In genomic region chr16:24537474-24538337, GRCh38 we compare ENCODE assay signal across 1 cellular context.
TF ChIP-seq lines count a peak whose summit lies in the region.

No MANE protein-coding gene starts in this region.

TF ChIP-seq in K562, 482 proteins besides CTCF, POLR2A, EP300 and RAD21 (continued from another document and continues in another):
- TF ChIP-seq ZBTB5 (IDR thresholded peaks at IDR 0.05) (no peak), PHB (CRISPR knock-in tag; IDR thresholded peaks at IDR 0.05) (no peak), PRMT5 (CRISPR knock-in tag; IDR thresholded peaks at IDR 0.05) (no peak), SRF (CRISPR knock-in tag; IDR thresholded peaks at IDR 0.05) (peak in 1 of 2 experiments; percentile 56; a peak in 1 of 4 replicates), CBX2 (IDR thresholded peaks at IDR 0.05; ENCODE audit: insufficient read depth, low read length, poor library complexity, severe bottlenecking) (no peak), ZNF12 (CRISPR knock-in tag; IDR thresholded peaks at IDR 0.05) (no peak), ZNF766 (CRISPR knock-in tag; conservative IDR thresholded peaks at IDR 0.05) (no peak), ZKSCAN1 (IDR thresholded peaks at IDR 0.05; ENCODE audit: low read depth, low read length) (no peak), HDAC8 (tag; IDR thresholded peaks at IDR 0.05) (no peak), TBP (optimal IDR thresholded peaks at IDR 0.05; ENCODE audit: low read depth, low read length) (peak; percentile 95), PKNOX1 (IDR thresholded peaks at IDR 0.05) (peak; percentile 54), ZC3H4 (CRISPR knock-in tag; IDR thresholded peaks at IDR 0.05; ENCODE audit: borderline replicate concordance) (no peak), PTBP1 (IDR thresholded peaks at IDR 0.05; ENCODE audit: low read depth, low read length) (no peak), ZNF143 (CRISPR knock-in tag; IDR thresholded peaks at IDR 0.05) (peak; percentile 41; the same call in 1 of the 2 replicates), SRSF3 (IDR thresholded peaks at IDR 0.05; ENCODE audit: insufficient read depth, low read length) (no peak), ZBTB9 (CRISPR knock-in tag; IDR thresholded peaks at IDR 0.05) (no peak), HMGXB4 (CRISPR knock-in tag; IDR thresholded peaks at IDR 0.05) (no peak), JUN (IDR thresholded peaks at IDR 0.05; ENCODE audit: borderline replicate concordance, low read depth, low read length) (no peak), JUN (CRISPR knock-in tag; IDR thresholded peaks at IDR 0.05; ENCODE audit: borderline replicate concordance) (no peak), C11orf30 (IDR thresholded peaks at IDR 0.05; ENCODE audit: low read depth) (no peak), RBM25 (IDR thresholded peaks at IDR 0.05; ENCODE audit: low read depth, low read length, severe bottlenecking) (peak; percentile 41), MAZ (CRISPR knock-in tag; conservative IDR thresholded peaks at IDR 0.05 in 1 of 2, IDR thresholded peaks at IDR 0.05 in 1 of 2) (no peak), BRD4 (IDR thresholded peaks at IDR 0.05) (no peak), XRCC3 (IDR thresholded peaks at IDR 0.05) (no peak), ZNF354B (CRISPR knock-in tag; IDR thresholded peaks at IDR 0.05) (no peak), SAFB2 (IDR thresholded peaks at IDR 0.05; ENCODE audit: borderline replicate concordance, low read depth, low read length, severe bottlenecking) (no peak), CHCHD3 (CRISPR knock-in tag; IDR thresholded peaks at IDR 0.05) (no peak), PHTF2 (CRISPR knock-in tag; IDR thresholded peaks at IDR 0.05) (no peak), DNMT1 (IDR thresholded peaks at IDR 0.05) (no peak), MXI1 (IDR thresholded peaks at IDR 0.05; ENCODE audit: low read depth, low read length) (no peak), SNIP1 (IDR thresholded peaks at IDR 0.05; ENCODE audit: low read depth) (no peak), ZFP36 (IDR thresholded peaks at IDR 0.05; ENCODE audit: low read depth, low read length, partially characterized antibody) (no peak), SMC3 (conservative IDR thresholded peaks at IDR 0.05; ENCODE audit: insufficient read depth, low read depth, low read length) (no peak), GABPB1 (CRISPR knock-in tag; IDR thresholded peaks at IDR 0.05) (no peak), ZNF445 (CRISPR knock-in tag; IDR thresholded peaks at IDR 0.05; ENCODE audit: low read depth) (no peak), NCOA6 (IDR thresholded peaks at IDR 0.05) (no peak), POLR2AphosphoS5 (IDR thresholded peaks at IDR 0.05; ENCODE audit: control insufficient read depth, insufficient read depth, low read depth, low read length) (peak; percentile 52; the same call in 1 of the 2 replicates), ETS2 (tag; IDR thresholded peaks at IDR 0.05; ENCODE audit: borderline replicate concordance, poor library complexity, severe bottlenecking) (no peak), ZEB2 (IDR thresholded peaks at IDR 0.05) (no peak), CC2D1A (IDR thresholded peaks at IDR 0.05) (no peak), MIER1 (IDR thresholded peaks at IDR 0.05; ENCODE audit: low read depth) (no peak), PYGO2 (tag; IDR thresholded peaks at IDR 0.05) (no peak)
- TF ChIP-seq, protein P1, sequence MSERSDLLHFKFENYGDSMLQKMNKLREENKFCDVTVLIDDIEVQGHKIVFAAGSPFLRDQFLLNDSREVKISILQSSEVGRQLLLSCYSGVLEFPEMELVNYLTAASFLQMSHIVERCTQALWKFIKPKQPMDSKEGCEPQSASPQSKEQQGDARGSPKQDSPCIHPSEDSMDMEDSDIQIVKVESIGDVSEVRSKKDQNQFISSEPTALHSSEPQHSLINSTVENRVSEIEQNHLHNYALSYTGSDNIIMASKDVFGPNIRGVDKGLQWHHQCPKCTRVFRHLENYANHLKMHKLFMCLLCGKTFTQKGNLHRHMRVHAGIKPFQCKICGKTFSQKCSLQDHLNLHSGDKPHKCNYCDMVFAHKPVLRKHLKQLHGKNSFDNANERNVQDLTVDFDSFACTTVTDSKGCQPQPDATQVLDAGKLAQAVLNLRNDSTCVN (CRISPR knock-in tag; IDR thresholded peaks at IDR 0.05) = no peak
- TF ChIP-seq, protein P2, sequence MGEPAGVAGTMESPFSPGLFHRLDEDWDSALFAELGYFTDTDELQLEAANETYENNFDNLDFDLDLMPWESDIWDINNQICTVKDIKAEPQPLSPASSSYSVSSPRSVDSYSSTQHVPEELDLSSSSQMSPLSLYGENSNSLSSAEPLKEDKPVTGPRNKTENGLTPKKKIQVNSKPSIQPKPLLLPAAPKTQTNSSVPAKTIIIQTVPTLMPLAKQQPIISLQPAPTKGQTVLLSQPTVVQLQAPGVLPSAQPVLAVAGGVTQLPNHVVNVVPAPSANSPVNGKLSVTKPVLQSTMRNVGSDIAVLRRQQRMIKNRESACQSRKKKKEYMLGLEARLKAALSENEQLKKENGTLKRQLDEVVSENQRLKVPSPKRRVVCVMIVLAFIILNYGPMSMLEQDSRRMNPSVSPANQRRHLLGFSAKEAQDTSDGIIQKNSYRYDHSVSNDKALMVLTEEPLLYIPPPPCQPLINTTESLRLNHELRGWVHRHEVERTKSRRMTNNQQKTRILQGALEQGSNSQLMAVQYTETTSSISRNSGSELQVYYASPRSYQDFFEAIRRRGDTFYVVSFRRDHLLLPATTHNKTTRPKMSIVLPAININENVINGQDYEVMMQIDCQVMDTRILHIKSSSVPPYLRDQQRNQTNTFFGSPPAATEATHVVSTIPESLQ (CRISPR knock-in tag; IDR thresholded peaks at IDR 0.05) = no peak
- TF ChIP-seq, protein P3, sequence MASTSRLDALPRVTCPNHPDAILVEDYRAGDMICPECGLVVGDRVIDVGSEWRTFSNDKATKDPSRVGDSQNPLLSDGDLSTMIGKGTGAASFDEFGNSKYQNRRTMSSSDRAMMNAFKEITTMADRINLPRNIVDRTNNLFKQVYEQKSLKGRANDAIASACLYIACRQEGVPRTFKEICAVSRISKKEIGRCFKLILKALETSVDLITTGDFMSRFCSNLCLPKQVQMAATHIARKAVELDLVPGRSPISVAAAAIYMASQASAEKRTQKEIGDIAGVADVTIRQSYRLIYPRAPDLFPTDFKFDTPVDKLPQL (IDR thresholded peaks at IDR 0.05; ENCODE audit: extremely low read depth, insufficient read length) = no peak
- TF ChIP-seq, protein P4, sequence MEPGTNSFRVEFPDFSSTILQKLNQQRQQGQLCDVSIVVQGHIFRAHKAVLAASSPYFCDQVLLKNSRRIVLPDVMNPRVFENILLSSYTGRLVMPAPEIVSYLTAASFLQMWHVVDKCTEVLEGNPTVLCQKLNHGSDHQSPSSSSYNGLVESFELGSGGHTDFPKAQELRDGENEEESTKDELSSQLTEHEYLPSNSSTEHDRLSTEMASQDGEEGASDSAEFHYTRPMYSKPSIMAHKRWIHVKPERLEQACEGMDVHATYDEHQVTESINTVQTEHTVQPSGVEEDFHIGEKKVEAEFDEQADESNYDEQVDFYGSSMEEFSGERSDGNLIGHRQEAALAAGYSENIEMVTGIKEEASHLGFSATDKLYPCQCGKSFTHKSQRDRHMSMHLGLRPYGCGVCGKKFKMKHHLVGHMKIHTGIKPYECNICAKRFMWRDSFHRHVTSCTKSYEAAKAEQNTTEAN (CRISPR knock-in tag; IDR thresholded peaks at IDR 0.05) = no peak
- TF ChIP-seq, protein P5, sequence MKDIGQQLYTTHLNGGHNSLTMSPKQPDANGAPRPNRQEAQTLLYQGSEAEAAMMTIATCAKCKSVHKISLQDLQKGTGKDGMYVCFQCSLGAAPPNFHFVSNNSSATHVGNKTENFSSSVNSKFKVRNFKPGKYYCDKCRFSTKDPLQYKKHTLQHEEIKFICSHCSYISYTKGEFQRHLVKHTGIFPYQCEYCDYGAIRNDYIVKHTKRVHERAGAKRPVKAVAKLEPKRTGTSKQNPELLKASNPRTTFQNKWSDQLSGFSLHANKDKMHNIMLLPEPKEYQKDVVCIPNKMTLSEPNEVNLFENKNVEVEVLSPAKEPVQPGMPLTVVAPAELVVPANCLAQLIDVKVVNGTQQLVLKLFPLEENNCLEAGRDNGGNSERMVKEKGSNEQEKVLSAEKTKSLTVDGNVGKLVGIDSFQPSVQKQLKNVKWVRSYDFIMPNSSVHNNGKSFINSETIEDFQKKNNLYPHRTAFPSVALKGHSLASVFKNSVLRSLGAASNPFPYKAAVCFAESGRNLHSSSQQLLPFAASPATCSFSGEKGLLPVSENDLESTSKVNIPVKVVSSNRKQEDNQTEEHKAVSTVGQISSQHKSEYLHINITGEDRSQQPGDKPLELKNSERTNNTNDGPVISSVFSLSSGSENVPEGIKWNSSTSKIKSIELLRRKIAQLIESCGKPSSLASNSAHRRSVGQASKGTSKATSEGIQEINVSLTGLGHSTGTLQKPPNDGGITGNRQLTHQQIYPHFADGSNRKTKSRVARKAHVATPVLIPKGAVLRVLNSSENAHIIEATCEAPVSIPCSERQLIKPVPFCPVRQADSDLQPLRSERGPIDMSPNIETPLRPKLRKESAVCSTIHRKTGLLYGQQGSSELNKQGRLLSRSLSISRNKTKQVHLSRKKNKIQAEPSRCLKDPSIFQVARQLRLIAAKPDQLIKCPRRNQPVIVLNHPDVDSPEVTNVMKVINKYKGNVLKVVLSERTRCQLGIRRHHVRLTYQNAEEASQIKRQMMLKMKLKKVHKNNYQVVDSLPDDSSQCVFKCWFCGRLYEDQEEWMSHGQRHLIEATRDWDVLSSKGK (CRISPR knock-in tag; IDR thresholded peaks at IDR 0.05) = no peak
- TF ChIP-seq, protein P6, sequence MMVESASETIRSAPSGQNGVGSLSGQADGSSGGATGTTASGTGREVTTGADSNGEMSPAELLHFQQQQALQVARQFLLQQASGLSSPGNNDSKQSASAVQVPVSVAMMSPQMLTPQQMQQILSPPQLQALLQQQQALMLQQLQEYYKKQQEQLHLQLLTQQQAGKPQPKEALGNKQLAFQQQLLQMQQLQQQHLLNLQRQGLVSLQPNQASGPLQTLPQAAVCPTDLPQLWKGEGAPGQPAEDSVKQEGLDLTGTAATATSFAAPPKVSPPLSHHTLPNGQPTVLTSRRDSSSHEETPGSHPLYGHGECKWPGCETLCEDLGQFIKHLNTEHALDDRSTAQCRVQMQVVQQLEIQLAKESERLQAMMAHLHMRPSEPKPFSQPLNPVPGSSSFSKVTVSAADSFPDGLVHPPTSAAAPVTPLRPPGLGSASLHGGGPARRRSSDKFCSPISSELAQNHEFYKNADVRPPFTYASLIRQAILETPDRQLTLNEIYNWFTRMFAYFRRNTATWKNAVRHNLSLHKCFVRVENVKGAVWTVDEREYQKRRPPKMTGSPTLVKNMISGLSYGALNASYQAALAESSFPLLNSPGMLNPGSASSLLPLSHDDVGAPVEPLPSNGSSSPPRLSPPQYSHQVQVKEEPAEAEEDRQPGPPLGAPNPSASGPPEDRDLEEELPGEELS (CRISPR knock-in tag; IDR thresholded peaks at IDR 0.05; ENCODE audit: borderline replicate concordance) = no peak
